8 cellular contexts compared by ENCODE assay signal in genomic region chr5:128084228-128085167, GRCh38. TPM values are rescaled to one million over a fixed set of nuclear protein-coding genes. Genes with fewer than 3 reads are reported as not detected.
DNase-seq lines count a peak whose midpoint lies in the region; ATAC-seq and TF ChIP-seq lines count a peak whose summit lies in the region.

No MANE protein-coding gene starts in this region.

- H3K27me3 ChIP-seq in CD4-positive, alpha-beta T cell (ENCODE audit: control insufficient read depth, insufficient read depth, low read length): no peaks in the 10 kb centered on the region

- H3K4me3 Mint-ChIP-seq in CD4-positive, alpha-beta T cell: peak overlapping the region; percentile 97
- H3K4me3 Mint-ChIP-seq in immature natural killer cell: peak overlapping the region; percentile 88 to 94 (median 90)

- H3K27ac ChIP-seq in CD4-positive, alpha-beta T cell (ENCODE audit: low read depth, low read length): no peak overlapping the region

- peak overlapping the region; percentile 84 for H3K27ac Mint-ChIP-seq in CD4-positive, alpha-beta T cell
- H3K27ac Mint-ChIP-seq in immature natural killer cell: peak overlapping the region; percentile 70 to 92 (median 78)

- DNase-seq in CD4-positive, alpha-beta T cell: peak; percentile 9 to 60 (median 32)
- DNase-seq in GM20000 (ENCODE audit: low spot score): peak; percentile 66
- DNase-seq in HT-29 (ENCODE audit: low spot score): peak; percentile 57
- DNase-seq in UCSD-AML1 (lab: John Stamatoyannopoulos, UW; ENCODE audit: unreplicated experiment): peak; percentile 52
- DNase-seq in T47D (ENCODE audit: low read depth in 1 of 2, low spot score in 1 of 2): peak; percentile 28 to 31
- peak; percentile 39 to 52 (median 51) for DNase-seq in immature natural killer cell
- DNase-seq in stimulated activated CD4-positive, alpha-beta T cell treated with anti-CD3 and anti-CD28 coated beads, Interleukin-12 subunit alpha, Interleukin-12 subunit beta, amount 100 ng/mL, for 24 hours (ENCODE audit: low read depth in 2 of 2): peak; percentile 17 to 33

- POLR2A ChIA-PET in CD4-positive, alpha-beta T cell (lab: Charles Lee): interaction anchor here (0.6 to 1.3 kb wide), 9 partner anchors 11 to 1306 kb away, joined by 3 to 5 read pairs (median 3); partner anchors contain the start of gene ISOC1

- no peaks in the 10 kb centered on the region for H3K9me3 Mint-ChIP-seq in CD4-positive, alpha-beta T cell
- H3K9me3 Mint-ChIP-seq in immature natural killer cell: no peaks in the 10 kb centered on the region

- peak; percentile 5 for ATAC-seq in CD4-positive, alpha-beta T cell (ENCODE audit: poor library complexity)
- no peak for ATAC-seq in HG03565 (IDR thresholded peaks at IDR 0.05; ENCODE audit: unreplicated experiment)

- in situ Hi-C loops in T47D (cut with HindIII; ENCODE audit: low pct_unique_long_range_greater_than_20kb, low sequenced_read_pairs): no loop called here

- H3K4me1 Mint-ChIP-seq in CD4-positive, alpha-beta T cell (ENCODE audit: low read depth): peaks cover 68% of the 10 kb centered on the region
- peaks cover 38 to 62% of the 10 kb centered on the region in 2 donors for H3K4me1 Mint-ChIP-seq in immature natural killer cell

- CTCF ChIA-PET in CD4-positive, alpha-beta T cell (lab: Charles Lee): interaction anchor here (0.9 to 1.4 kb wide), 4 partner anchors 8 to 1010 kb away, joined by 3 to 4 read pairs (median 4); partner anchors contain the start of gene ISOC1

- TF ChIP-seq CTCF in CD4-positive, alpha-beta T cell (IDR thresholded peaks at IDR 0.05): no peak
- TF ChIP-seq CTCF in GM20000 (IDR thresholded peaks at IDR 0.05; ENCODE audit: extremely low read depth, missing control alignments): no peak

- intact Hi-C loops in CD4-positive, alpha-beta T cell (cut with DNase I, micrococcal nuclease): loop anchor here (5.0 to 10.0 kb wide), 10 partner anchors 43 to 1660 kb away; partner anchors contain the start of genes ISOC1 (in 2 of the 2), PRRC1 (in 2 of the 2), GRAMD2B (in 1 of the 2) and LMNB1 (in 1 of the 2)

- H3K27me3 Mint-ChIP-seq in CD4-positive, alpha-beta T cell: no peaks in the 10 kb centered on the region
- peaks cover 11 to 15% (median 13%) of the 10 kb centered on the region in 3 donors for H3K27me3 Mint-ChIP-seq in immature natural killer cell (ENCODE audit: low read depth in 3 of 3)

- no peaks in the 10 kb centered on the region for H3K9me3 ChIP-seq in CD4-positive, alpha-beta T cell (ENCODE audit: control insufficient read depth, low read length)

- H3K36me3 Mint-ChIP-seq in CD4-positive, alpha-beta T cell (ENCODE audit: low read depth): peaks cover 29% of the 10 kb centered on the region
- H3K36me3 Mint-ChIP-seq in immature natural killer cell: peaks cover 0 to 4% (median 0%) of the 10 kb centered on the region in 3 donors

RNA-seq across cellular contexts. Expression of gene SLC12A2, which starts 0.9 kb away (rescaled TPM):
- total RNA-seq in CD4-positive, alpha-beta T cell: 10 to 100 TPM; 13.7 to 16.4 TPM
- 359 and 396 TPM in 2 replicates for total RNA-seq in HT-29 (2014; rRNA removed; shearing (Covaris generic))
- polyA plus RNA-seq in immature natural killer cell: 1 to 10 TPM; 2.9 to 7.0 (median 5.0) TPM

Comparison
In these comparisons a context has a peak if more than half of its experiments do, and no peak if none do; other contexts are left out.
1. RNA of gene SLC12A2, which starts 0.9 kb away (total RNA-seq): 359 to 396 TPM in HT-29; 13.7 to 16.4 TPM in CD4-positive, alpha-beta T cell; every median in the first group is over 10 times any median in the second.
2. Peak in every context shown above with its lines, with median percentiles within 50 percentile points of each other: DNase-seq.